8 cellular contexts compared by ENCODE assay signal in genomic region chr20:49278817-49279676, GRCh38. TPM values are rescaled to one million over a fixed set of nuclear protein-coding genes. Genes with fewer than 3 reads are reported as not detected.
DNase-seq lines count a peak whose midpoint lies in the region; ATAC-seq and TF ChIP-seq lines count a peak whose summit lies in the region.

No MANE protein-coding gene starts in this region.

- H3K27me3 ChIP-seq in CD4-positive, alpha-beta memory T cell (ENCODE audit: insufficient read depth, low read length) = no peaks in the 10 kb centered on the region

- TF ChIP-seq RAD21 in Ishikawa (IDR thresholded peaks at IDR 0.05; ENCODE audit: low read depth) = no peak

- H3K27ac Mint-ChIP-seq in CD4-positive, alpha-beta memory T cell = peak overlapping the region; percentile 96 to 99 (median 98)
- peak overlapping the region; percentile 96 for H3K27ac Mint-ChIP-seq in progenitor cell of endocrine pancreas

- H3K4me3 ChIP-seq in CD4-positive, alpha-beta memory T cell (ENCODE audit: low read length in 2 of 2) = peak overlapping the region; percentile 86 to 92
- H3K4me3 ChIP-seq in fibroblast of villous mesenchyme (ENCODE audit: low read depth, low read length) = peak overlapping the region; percentile 93

- H3K9me3 ChIP-seq in CD4-positive, alpha-beta memory T cell (ENCODE audit: control insufficient read depth in 1 of 2, low read length in 2 of 2) = peaks cover 19 to 40% of the 10 kb centered on the region in 2 donors

- no peak for TF ChIP-seq CTCF in fibroblast of villous mesenchyme (IDR thresholded peaks at IDR 0.05; ENCODE audit: insufficient read depth, low read depth, low read length)
- no peak for TF ChIP-seq CTCF in progenitor cell of endocrine pancreas (IDR thresholded peaks at IDR 0.05; ENCODE audit: unreplicated experiment)

- DNase-seq in CD4-positive, alpha-beta memory T cell = peak in 1 of 5 donors; percentile 65
- peak; percentile 37 for DNase-seq in activated CD8-positive, alpha-beta memory T cell treated with anti-CD3 and anti-CD28 coated beads, Interleukin-2, amount 50 U/mL, for 4 hours
- no peak for DNase-seq in fibroblast of villous mesenchyme (ENCODE audit: low read depth)
- DNase-seq in progenitor cell of endocrine pancreas (ENCODE audit: low spot score, unreplicated experiment) = no peak
- DNase-seq in AG08395 (ENCODE audit: low spot score) = no peak

- H3K9me3 Mint-ChIP-seq in CD4-positive, alpha-beta memory T cell = peaks cover 2 to 59% (median 54%) of the 10 kb centered on the region in 8 donors
- peaks cover 41% of the 10 kb centered on the region for H3K9me3 Mint-ChIP-seq in progenitor cell of endocrine pancreas (ENCODE audit: low read depth)

- ATAC-seq in GM18867 (IDR thresholded peaks at IDR 0.05; ENCODE audit: unreplicated experiment) = no peak
- no peak for ATAC-seq in HG02884 (IDR thresholded peaks at IDR 0.05; ENCODE audit: unreplicated experiment)

- H3K36me3 Mint-ChIP-seq in CD4-positive, alpha-beta memory T cell = peaks cover 65 to 83% of the 10 kb centered on the region in 2 donors
- H3K36me3 Mint-ChIP-seq in progenitor cell of endocrine pancreas (ENCODE audit: insufficient read depth) = peaks cover 64% of the 10 kb centered on the region

- H3K4me3 Mint-ChIP-seq in CD4-positive, alpha-beta memory T cell = peak overlapping the region; percentile 87 to 99 (median 95)
- peak overlapping the region; percentile 86 for H3K4me3 Mint-ChIP-seq in progenitor cell of endocrine pancreas (ENCODE audit: low read depth)

- peaks cover 70% of the 10 kb centered on the region for H3K4me1 ChIP-seq in CD4-positive, alpha-beta memory T cell (ENCODE audit: insufficient read depth, low read length)

- peak overlapping the region; percentile 82 for H3K27ac ChIP-seq in CD4-positive, alpha-beta memory T cell (ENCODE audit: low read depth, low read length)

- CTCF ChIA-PET in CD4-positive, alpha-beta memory T cell (lab: Charles Lee; ENCODE audit: partially characterized antibody) = interaction anchor here (0.7 to 1.4 kb wide), 3 partner anchors 15 to 25 kb away, joined by 3 read pairs; no protein-coding TSS in a partner anchor

- POLR2A ChIA-PET in CD4-positive, alpha-beta memory T cell (lab: Charles Lee; ENCODE audit: partially characterized antibody) = interaction anchor here (0.5 to 8.0 kb wide), 22 partner anchors 7 to 233 kb away, joined by 3 to 108 read pairs (median 5); partner anchors contain the start of genes CSE1L, DDX27 and STAU1

- no peak for TF ChIP-seq EP300 in Ishikawa (IDR thresholded peaks at IDR 0.05; ENCODE audit: borderline replicate concordance)

- intact Hi-C loops in CD4-positive, alpha-beta memory T cell (cut with micrococcal nuclease) = loop anchor here (1.0 to 2.0 kb wide), 5 partner anchors 40 to 636 kb away; partner anchors contain the start of genes CSE1L, DDX27, SPATA2 and STAU1

- peaks cover 0 to 1% of the 10 kb centered on the region in 2 donors for H3K27me3 Mint-ChIP-seq in CD4-positive, alpha-beta memory T cell
- H3K27me3 Mint-ChIP-seq in progenitor cell of endocrine pancreas = no peaks in the 10 kb centered on the region

- peaks cover 56 to 83% (median 70%) of the 10 kb centered on the region in 4 donors for H3K4me1 Mint-ChIP-seq in CD4-positive, alpha-beta memory T cell
- peaks cover 35% of the 10 kb centered on the region for H3K4me1 Mint-ChIP-seq in progenitor cell of endocrine pancreas (ENCODE audit: low read depth)

- H3K36me3 ChIP-seq in CD4-positive, alpha-beta memory T cell (ENCODE audit: insufficient read depth, low read length) = peaks cover 57% of the 10 kb centered on the region

TF ChIP-seq in Ishikawa, 13 proteins besides CTCF, POLR2A, EP300 and RAD21:
- TF ChIP-seq ZBTB7A (IDR thresholded peaks at IDR 0.05; ENCODE audit: low read depth) = no peak
- 0 out of 2 replicates have a peak, but pooled peaks have one; percentile 14 for TF ChIP-seq NFIC (IDR thresholded peaks at IDR 0.05)
- TF ChIP-seq YY1 (IDR thresholded peaks at IDR 0.05; ENCODE audit: low read depth) = no peak
- TF ChIP-seq USF1 (IDR thresholded peaks at IDR 0.05) = no peak
- no peak for TF ChIP-seq EGR1 (IDR thresholded peaks at IDR 0.05)
- TF ChIP-seq TAF1 (IDR thresholded peaks at IDR 0.05; ENCODE audit: low read depth) = peak; percentile 7; the same call in 1 of the 2 replicates
- TF ChIP-seq FOXM1 (IDR thresholded peaks at IDR 0.05; ENCODE audit: borderline replicate concordance, low read depth) = no peak
- TF ChIP-seq TEAD4 (IDR thresholded peaks at IDR 0.05) = no peak; the same call in 1 of the 2 replicates
- TF ChIP-seq TCF12 (IDR thresholded peaks at IDR 0.05; ENCODE audit: low read depth) = 0 out of 2 replicates have a peak, but pooled peaks have one; percentile 11
- no peak for TF ChIP-seq REST (IDR thresholded peaks at IDR 0.05; ENCODE audit: low read depth)
- 0 out of 2 replicates have a peak, but pooled peaks have one; percentile 14 for TF ChIP-seq CREB1 (IDR thresholded peaks at IDR 0.05; ENCODE audit: low read depth)
- peak; percentile 65 for TF ChIP-seq MAX (IDR thresholded peaks at IDR 0.05)
- TF ChIP-seq CEBPB (IDR thresholded peaks at IDR 0.05) = no peak

RNA-seq across cellular contexts. Expression of gene ZNFX1, which starts 1.2 kb away (rescaled TPM):
- 10 to 100 TPM; 73.8 to 78.4 TPM for total RNA-seq in CD4-positive, alpha-beta memory T cell
- polyA plus RNA-seq in CD4-positive, alpha-beta memory T cell = 10 to 100 TPM; 30.8 to 88.8 TPM
- total RNA-seq in fibroblast of villous mesenchyme (39.3 and 56.6 TPM in 2 replicates), progenitor cell of endocrine pancreas (10.0 and 10.7 TPM in 2 replicates)

RNA-seq across cellular contexts. Expression of gene DDX27, which starts 59.8 kb away (rescaled TPM):
- total RNA-seq in CD4-positive, alpha-beta memory T cell = 10 to 100 TPM; 60.3 to 60.4 TPM
- 10 to 100 TPM; 21.6 to 47.1 TPM for polyA plus RNA-seq in CD4-positive, alpha-beta memory T cell
- total RNA-seq in fibroblast of villous mesenchyme (28.7 and 33.2 TPM in 2 replicates), progenitor cell of endocrine pancreas (41.7 and 46.0 TPM in 2 replicates)
